Comparison of ENCODE assay signal across 25 cellular contexts in genomic region chr7:3459111-3459510, GRCh38.
"Had no signal": no experiment of that assay in that cellular context is flagged by ENCODE, and none has a peak within 500 bp of the region (broad histone marks: within the 10 kb centered on the region; RNA-seq: fewer than 3 reads in every experiment).

No MANE protein-coding gene starts in this region.

- H3K9me3 Mint-ChIP-seq: natural killer cell treated with Interleukin-12 subunit alpha and Interleukin-12 subunit beta and Interleukin-15 and Interleukin-18, amount 100 ng/mL, for 72 hours had no signal

- H3K27me3 Mint-ChIP-seq: progenitor cell of endocrine pancreas had no signal

- H3K4me1 Mint-ChIP-seq: naive B cell; stimulated activated naive B cell treated with anti-CD40 and anti-IgM and Interleukin-4, amounts not matched to agents 10 μg/mL and 1 μg/mL and 100 μg/mL, for 72 hours had no signal

- H3K4me1 ChIP-seq: left lung, right atrium auricular region, stomach, suprapubic skin, tibial artery, upper lobe of right lung had no signal

- H3K9me3 ChIP-seq: left lung, ovary, upper lobe of right lung had no signal

- H3K36me3 Mint-ChIP-seq: naive B cell; natural killer cell treated with Interleukin-12 subunit alpha and Interleukin-12 subunit beta and Interleukin-15 and Interleukin-18, amount 100 ng/mL, for 72 hours; stimulated activated naive B cell treated with anti-CD40 and anti-IgM and Interleukin-4, amounts not matched to agents 10 μg/mL and 1 μg/mL and 100 μg/mL, for 72 hours had no signal

- H3K27me3 ChIP-seq: left lung, ovary, right atrium auricular region, stomach, suprapubic skin, tibial artery, upper lobe of right lung had no signal

- H3K4me3 ChIP-seq: left lung, lung, ovary, right atrium auricular region, skin epidermis, stomach, suprapubic skin, thoracic aorta, tibial artery, upper lobe of right lung had no signal

- ATAC-seq: left colon; left lung; natural killer cell treated with Interleukin-12 subunit alpha and Interleukin-12 subunit beta and Interleukin-15 and Interleukin-18, amount 100 ng/mL, for 72 hours; sciatic nerve; stimulated activated naive B cell treated with anti-CD40 and anti-IgM and Interleukin-4, amounts not matched to agents 10 μg/mL and 1 μg/mL and 100 μg/mL, for 72 hours; stimulated activated naive CD8-positive, alpha-beta T cell treated with anti-CD3 and anti-CD28 coated beads, Interleukin-15, Interleukin-2, amounts not matched to agents 100 U/mL and 50 U/mL, for 24 hours; upper lobe of right lung had no signal

- H3K36me3 ChIP-seq: left lung, ovary, right atrium auricular region, stomach, suprapubic skin, thoracic aorta, tibial artery, upper lobe of right lung had no signal

- FAIRE-seq: kidney had no signal

- H3K27ac Mint-ChIP-seq: mesothelial cell of epicardium; natural killer cell treated with Interleukin-12 subunit alpha and Interleukin-12 subunit beta and Interleukin-15 and Interleukin-18, amount 100 ng/mL, for 72 hours; progenitor cell of endocrine pancreas; stimulated activated naive B cell treated with anti-CD40 and anti-IgM and Interleukin-4, amounts not matched to agents 10 μg/mL and 1 μg/mL and 100 μg/mL, for 72 hours had no signal

- DNase-seq: hippocampal formation; kidney; left colon; left lung; mesendoderm; naive B cell; ovary; stimulated activated CD4-positive, alpha-beta T cell treated with anti-CD3 and anti-CD28 coated beads, Interleukin-12 subunit alpha, Interleukin-12 subunit beta, amount 100 ng/mL, for 4 hours; stimulated activated CD4-positive, alpha-beta T cell treated with anti-CD3 and anti-CD28 coated beads, Interleukin-15, amount 100 ng/mL, for 24 hours; stimulated activated CD4-positive, alpha-beta T cell treated with anti-CD3 and anti-CD28 coated beads, Interleukin-2, amount 100 ng/mL, for 24 hours; stimulated activated CD4-positive, alpha-beta T cell treated with anti-CD3 and anti-CD28 coated beads, Interleukin-4, amount 100 ng/mL, for 1 hour; stimulated activated naive B cell treated with anti-CD40 and anti-IgM and Interleukin-4, amounts not matched to agents 10 μg/mL and 1 μg/mL and 100 μg/mL, for 72 hours; stimulated activated naive CD8-positive, alpha-beta T cell treated with anti-CD3 and anti-CD28 coated beads, Interleukin-15, Interleukin-2, amounts not matched to agents 100 U/mL and 50 U/mL, for 24 hours; stomach; tibial artery; upper lobe of right lung had no signal

- H3K4me3 Mint-ChIP-seq: mesothelial cell of epicardium; naive B cell; natural killer cell treated with Interleukin-12 subunit alpha and Interleukin-12 subunit beta and Interleukin-15 and Interleukin-18, amount 100 ng/mL, for 72 hours; stimulated activated naive B cell treated with anti-CD40 and anti-IgM and Interleukin-4, amounts not matched to agents 10 μg/mL and 1 μg/mL and 100 μg/mL, for 72 hours had no signal

- H3K27ac ChIP-seq: left lung, ovary, right atrium auricular region, skin epidermis, stomach, suprapubic skin, thoracic aorta, tibial artery, upper lobe of right lung had no signal
